Comparison of ENCODE assay signal across 17 cellular contexts in genomic region chr1:91546876-91547275, GRCh38. TPM values are rescaled to one million over a fixed set of nuclear protein-coding genes. Genes with fewer than 3 reads are reported as not detected.
DNase-seq lines count a peak whose midpoint lies in the region; ATAC-seq and TF ChIP-seq lines count a peak whose summit lies in the region.
"Had no signal": no experiment of that assay in that cellular context is flagged by ENCODE, and none has a peak within 500 bp of the region (broad histone marks: within the 10 kb centered on the region; RNA-seq: fewer than 3 reads in every experiment).

No MANE protein-coding gene starts in this region.

- H3K36me3 ChIP-seq in Loucy (ENCODE audit: insufficient read depth, low read length): no peaks in the 10 kb centered on the region
- H3K36me3 ChIP-seq in effector memory CD4-positive, alpha-beta T cell (ENCODE audit: control insufficient read depth, insufficient read depth, low read length): no peaks in the 10 kb centered on the region
- H3K36me3 ChIP-seq: pancreas, stomach had no signal

- H3F3A ChIP-seq in Loucy (ENCODE audit: low read depth): peaks cover 4% of the 10 kb centered on the region; the same call in 1 of the 2 replicates

- peaks cover 37% of the 10 kb centered on the region for H3K4me1 ChIP-seq in Loucy (ENCODE audit: insufficient read depth, low read length, poor library complexity, severe bottlenecking)
- peaks cover 39% of the 10 kb centered on the region for H3K4me1 ChIP-seq in effector memory CD4-positive, alpha-beta T cell (ENCODE audit: control insufficient read depth, insufficient read depth, low read length, poor library complexity, severe bottlenecking)
- H3K4me1 ChIP-seq: pancreas, stomach had no signal

- ATAC-seq in activated CD4-positive, alpha-beta T cell treated with anti-CD3 and anti-CD28 coated beads for 36 hours: no peak
- ATAC-seq in left ventricle myocardium superior: peak; percentile 54
- ATAC-seq in HG03108 (IDR thresholded peaks at IDR 0.05; ENCODE audit: unreplicated experiment): no peak
- ATAC-seq: activated T-cell treated with anti-CD3 and anti-CD28 coated beads, Interleukin-2, amount 50 U/mL, for 72 hours had no signal

- peaks cover 65% of the 10 kb centered on the region for H3K4me1 Mint-ChIP-seq in activated CD4-positive, alpha-beta T cell treated with anti-CD3 and anti-CD28 coated beads, Interleukin-2, amount 10 ng/mL, durations not matched to agents 7 days and 5 days
- peaks cover 45% of the 10 kb centered on the region for H3K4me1 Mint-ChIP-seq in activated CD4-positive, alpha-beta T cell treated with anti-CD3 and anti-CD28 coated beads for 36 hours

- no peaks in the 10 kb centered on the region for H3K79me2 ChIP-seq in Loucy (ENCODE audit: insufficient read depth, low read length)

- H3K4me3 Mint-ChIP-seq in activated CD4-positive, alpha-beta T cell treated with anti-CD3 and anti-CD28 coated beads, Interleukin-2, amount 10 ng/mL, durations not matched to agents 7 days and 5 days: no peak overlapping the region
- H3K4me3 Mint-ChIP-seq in activated CD4-positive, alpha-beta T cell treated with anti-CD3 and anti-CD28 coated beads for 36 hours: no peak overlapping the region

- H3K36me3 Mint-ChIP-seq in activated CD4-positive, alpha-beta T cell treated with anti-CD3 and anti-CD28 coated beads, Interleukin-2, amount 10 ng/mL, durations not matched to agents 7 days and 5 days (ENCODE audit: low read depth): peaks cover 24% of the 10 kb centered on the region
- no peaks in the 10 kb centered on the region for H3K36me3 Mint-ChIP-seq in activated CD4-positive, alpha-beta T cell treated with anti-CD3 and anti-CD28 coated beads for 36 hours (ENCODE audit: low read depth)

- POLR2A ChIA-PET in activated CD4-positive, alpha-beta T cell treated with anti-CD3 and anti-CD28 coated beads, Interleukin-2, amount 10 ng/mL, durations not matched to agents 7 days and 5 days (lab: Charles Lee): no interaction called here
- POLR2A ChIA-PET in activated CD4-positive, alpha-beta T cell treated with anti-CD3 and anti-CD28 coated beads for 36 hours (lab: Charles Lee): no interaction called here

- 0 out of 2 replicates have a peak, but pooled peaks have one; percentile 10 for TF ChIP-seq CTCF in Loucy (conservative IDR thresholded peaks at IDR 0.05; ENCODE audit: low read length)

- peak overlapping the region; percentile 96 for H3K27ac Mint-ChIP-seq in activated CD4-positive, alpha-beta T cell treated with anti-CD3 and anti-CD28 coated beads, Interleukin-2, amount 10 ng/mL, durations not matched to agents 7 days and 5 days
- H3K27ac Mint-ChIP-seq in activated CD4-positive, alpha-beta T cell treated with anti-CD3 and anti-CD28 coated beads for 36 hours: no peak overlapping the region

- H3K4me2 ChIP-seq in Loucy (ENCODE audit: low read depth, low read length, poor library complexity, severe bottlenecking): no peak overlapping the region

- DNase-seq in activated CD4-positive, alpha-beta T cell treated with anti-CD3 and anti-CD28 coated beads, Interleukin-2, amount 10 ng/mL, durations not matched to agents 7 days and 5 days: no peak
- DNase-seq in activated CD4-positive, alpha-beta T cell treated with anti-CD3 and anti-CD28 coated beads for 36 hours: no peak
- DNase-seq in left ventricle myocardium superior (peak; percentile 31), NCI-H748 (lab: John Stamatoyannopoulos, UW; ENCODE audit: unreplicated experiment) (no peak)
- DNase-seq in stimulated activated CD8-positive, alpha-beta memory T cell treated with anti-CD3 and anti-CD28 coated beads, Interleukin-4, amount 100 ng/mL, for 48 hours: peak; percentile 20
- DNase-seq in effector memory CD4-positive, alpha-beta T cell: no peak
- DNase-seq: activated T-cell treated with anti-CD3 and anti-CD28 coated beads, Interleukin-2, amount 50 U/mL, for 72 hours; erythroblast; islet precursor cell; NCI-H2081; NCI-H82; stimulated activated CD4-positive, alpha-beta T cell treated with anti-CD3 and anti-CD28 coated beads, Interleukin-12 subunit alpha, Interleukin-12 subunit beta, amount 100 ng/mL, for 4 hours; stomach; T-helper 1 cell had no signal

- H2AFZ ChIP-seq in Loucy (ENCODE audit: low read length): no peak overlapping the region

- peaks cover 14% of the 10 kb centered on the region for H3K9me3 Mint-ChIP-seq in activated CD4-positive, alpha-beta T cell treated with anti-CD3 and anti-CD28 coated beads, Interleukin-2, amount 10 ng/mL, durations not matched to agents 7 days and 5 days
- H3K9me3 Mint-ChIP-seq in activated CD4-positive, alpha-beta T cell treated with anti-CD3 and anti-CD28 coated beads for 36 hours (ENCODE audit: low read depth): peaks cover 6% of the 10 kb centered on the region

- H3K4me3 ChIP-seq in Loucy (ENCODE audit: low read length, poor library complexity, severe bottlenecking): no peak overlapping the region
- no peak overlapping the region for H3K4me3 ChIP-seq in effector memory CD4-positive, alpha-beta T cell (ENCODE audit: insufficient read depth, low read depth, low read length, poor library complexity, severe bottlenecking)
- H3K4me3 ChIP-seq: pancreas, stomach had no signal

- no peaks in the 10 kb centered on the region for H4K20me1 ChIP-seq in Loucy (ENCODE audit: insufficient read depth, low read length, poor library complexity, severe bottlenecking)

- peaks cover 2% of the 10 kb centered on the region for H3K27me3 Mint-ChIP-seq in activated CD4-positive, alpha-beta T cell treated with anti-CD3 and anti-CD28 coated beads, Interleukin-2, amount 10 ng/mL, durations not matched to agents 7 days and 5 days
- H3K27me3 Mint-ChIP-seq in activated CD4-positive, alpha-beta T cell treated with anti-CD3 and anti-CD28 coated beads for 36 hours: no peaks in the 10 kb centered on the region

- no peaks in the 10 kb centered on the region for H3K27me3 ChIP-seq in Loucy (ENCODE audit: insufficient read depth, low read length, poor library complexity, severe bottlenecking)
- no peaks in the 10 kb centered on the region for H3K27me3 ChIP-seq in effector memory CD4-positive, alpha-beta T cell (replicated peaks; ENCODE audit: control insufficient read depth, insufficient read depth, low read length, poor library complexity, severe bottlenecking)
- H3K27me3 ChIP-seq: pancreas had no signal

- intact Hi-C loops in activated CD4-positive, alpha-beta T cell treated with anti-CD3 and anti-CD28 coated beads for 36 hours (cut with DNase I, micrococcal nuclease): no loop called here
- intact Hi-C loops in left ventricle myocardium superior (cut with micrococcal nuclease): no loop called here

- no peaks in the 10 kb centered on the region for H3K9me3 ChIP-seq in Loucy (ENCODE audit: insufficient read depth, low read depth, low read length)
- H3K9me3 ChIP-seq in effector memory CD4-positive, alpha-beta T cell (ENCODE audit: control insufficient read depth, low read length): no peaks in the 10 kb centered on the region
- H3K9me3 ChIP-seq: pancreas, stomach had no signal

- H3K27ac ChIP-seq in effector memory CD4-positive, alpha-beta T cell (ENCODE audit: insufficient read depth, low read length, poor library complexity, severe bottlenecking): no peak overlapping the region
- H3K27ac ChIP-seq: pancreas, stomach had no signal

- H3K9ac ChIP-seq in Loucy (ENCODE audit: low read depth, low read length, poor library complexity, severe bottlenecking): no peak overlapping the region

- no peaks in the 10 kb centered on the region for H3K9me2 ChIP-seq in Loucy (replicated peaks; ENCODE audit: low read depth, low read length)

- CTCF ChIA-PET in activated CD4-positive, alpha-beta T cell treated with anti-CD3 and anti-CD28 coated beads, Interleukin-2, amount 10 ng/mL, durations not matched to agents 7 days and 5 days (lab: Charles Lee): interaction anchor here (1.0 kb wide), 1 partner anchor 12 kb away, joined by 3 read pairs; no protein-coding TSS in a partner anchor
- CTCF ChIA-PET in activated CD4-positive, alpha-beta T cell treated with anti-CD3 and anti-CD28 coated beads for 36 hours (lab: Charles Lee): no interaction called here

RNA-seq across cellular contexts. Expression of gene CDC7, which starts 46.2 kb away (rescaled TPM):
- 10 to 100 TPM; 31.4 to 34.7 TPM for total RNA-seq in activated CD4-positive, alpha-beta T cell treated with anti-CD3 and anti-CD28 coated beads, Interleukin-2, amount 10 ng/mL, durations not matched to agents 7 days and 5 days
- 10 to 100 TPM; 31.1 to 32.0 TPM for total RNA-seq in activated CD4-positive, alpha-beta T cell treated with anti-CD3 and anti-CD28 coated beads for 36 hours
- 1.2 TPM for total RNA-seq in left ventricle myocardium superior

Comparison
In these comparisons a context has a peak if more than half of its experiments do, and no peak if none do; other contexts are left out.
1. DNase-seq: peak in left ventricle myocardium superior (single experiment) and stimulated activated CD8-positive, alpha-beta memory T cell treated with anti-CD3 and anti-CD28 coated beads, Interleukin-4, amount 100 ng/mL, for 48 hours (single experiment); none in activated CD4-positive, alpha-beta T cell treated with anti-CD3 and anti-CD28 coated beads, Interleukin-2, amount 10 ng/mL, durations not matched to agents 7 days and 5 days (single experiment), activated CD4-positive, alpha-beta T cell treated with anti-CD3 and anti-CD28 coated beads for 36 hours (single experiment), effector memory CD4-positive, alpha-beta T cell (0 of 3) and NCI-H748 (single experiment).
2. RNA of gene CDC7, which starts 46.2 kb away (total RNA-seq): 31.4 to 34.7 TPM in activated CD4-positive, alpha-beta T cell treated with anti-CD3 and anti-CD28 coated beads, Interleukin-2, amount 10 ng/mL, durations not matched to agents 7 days and 5 days and 31.1 to 32.0 TPM in activated CD4-positive, alpha-beta T cell treated with anti-CD3 and anti-CD28 coated beads for 36 hours; 1.2 TPM in left ventricle myocardium superior (single experiment); every median in the first group is over 10 times any median in the second.